Comparison of ENCODE assay signal across 1 cellular context in the genomic region with DNA sequence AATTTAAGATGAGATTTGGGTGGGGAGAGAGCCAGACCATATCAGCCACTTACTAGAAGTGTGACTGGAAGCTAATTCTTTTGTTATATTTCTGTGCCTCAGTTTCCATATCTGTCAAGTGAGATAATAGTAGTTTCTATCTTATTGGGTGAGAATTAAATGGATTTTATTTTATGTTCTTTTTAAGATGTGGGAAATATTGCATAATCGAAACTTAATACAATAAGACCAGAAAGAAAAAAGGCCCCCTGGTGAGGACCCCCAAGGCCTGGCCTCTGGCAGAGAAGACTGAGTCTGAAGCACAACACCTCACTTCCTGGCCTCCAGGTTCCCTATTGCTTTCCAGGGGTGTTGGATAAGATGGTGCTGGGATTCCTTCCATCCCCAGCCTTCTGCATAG.
TF ChIP-seq lines count a peak whose summit lies in the region.

No MANE protein-coding gene starts in this region.

TF ChIP-seq in K562, 482 proteins besides CTCF, POLR2A, EP300 and RAD21 (continued from another document):
- TF ChIP-seq CEBPG (CRISPR knock-in tag; IDR thresholded peaks at IDR 0.05) (no peak), CEBPG (tag; conservative IDR thresholded peaks at IDR 0.05 in 1 of 2, IDR thresholded peaks at IDR 0.05 in 1 of 2) (peak; percentile 41 to 73; a peak in 3 of 4 replicates), CEBPB (tag; IDR thresholded peaks at IDR 0.05) (0 out of 2 replicates have a peak, but pooled peaks have one; percentile 39), ZNF124 (CRISPR knock-in tag; IDR thresholded peaks at IDR 0.05) (no peak), PTBP1 (IDR thresholded peaks at IDR 0.05; ENCODE audit: low read depth, low read length) (no peak), MYNN (IDR thresholded peaks at IDR 0.05) (no peak), MYNN (CRISPR knock-in tag; IDR thresholded peaks at IDR 0.05) (no peak), CBX8 (IDR thresholded peaks at IDR 0.05; ENCODE audit: borderline replicate concordance, extremely low read depth, low read depth, low read length, poor library complexity, severe bottlenecking) (no peak), PHF8 (IDR thresholded peaks at IDR 0.05; ENCODE audit: borderline replicate concordance, low read length) (no peak)
- TF ChIP-seq, protein P1, sequence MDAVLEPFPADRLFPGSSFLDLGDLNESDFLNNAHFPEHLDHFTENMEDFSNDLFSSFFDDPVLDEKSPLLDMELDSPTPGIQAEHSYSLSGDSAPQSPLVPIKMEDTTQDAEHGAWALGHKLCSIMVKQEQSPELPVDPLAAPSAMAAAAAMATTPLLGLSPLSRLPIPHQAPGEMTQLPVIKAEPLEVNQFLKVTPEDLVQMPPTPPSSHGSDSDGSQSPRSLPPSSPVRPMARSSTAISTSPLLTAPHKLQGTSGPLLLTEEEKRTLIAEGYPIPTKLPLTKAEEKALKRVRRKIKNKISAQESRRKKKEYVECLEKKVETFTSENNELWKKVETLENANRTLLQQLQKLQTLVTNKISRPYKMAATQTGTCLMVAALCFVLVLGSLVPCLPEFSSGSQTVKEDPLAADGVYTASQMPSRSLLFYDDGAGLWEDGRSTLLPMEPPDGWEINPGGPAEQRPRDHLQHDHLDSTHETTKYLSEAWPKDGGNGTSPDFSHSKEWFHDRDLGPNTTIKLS (IDR thresholded peaks at IDR 0.05; ENCODE audit: borderline replicate concordance, low read depth) = no peak
